ENCODE assay signal across 8 cellular contexts in genomic region chr7:88927-89921, GRCh38.
DNase-seq lines count a peak whose midpoint lies in the region; ATAC-seq and TF ChIP-seq lines count a peak whose summit lies in the region.

No MANE protein-coding gene starts in this region.

- H3K4me1 Mint-ChIP-seq in activated T-helper 17 cell treated with anti-CD3 and anti-CD28 coated beads, Interleukin-2, amount 50 U/mL, for 72 hours, result peaks cover 14% of the 10 kb centered on the region
- H3K4me1 Mint-ChIP-seq in immature natural killer cell, result peaks cover 14 to 17% of the 10 kb centered on the region in 2 donors

- peaks cover 30% of the 10 kb centered on the region for H3K4me1 ChIP-seq in left ventricle myocardium inferior

- peak; percentile 7 to 76 for DNase-seq in HL-60 (ENCODE audit: low read depth in 1 of 2, low spot score in 1 of 2)
- peak; percentile 52 for DNase-seq in left ventricle myocardium inferior
- DNase-seq in stimulated activated naive CD8-positive, alpha-beta T cell treated with anti-CD3 and anti-CD28 coated beads, Interleukin-15, Interleukin-2, amounts not matched to agents 100 U/mL and 50 U/mL, for 24 hours, result peak; percentile 27
- no peak for DNase-seq in NCI-H2081 treated with DMSO at 0.1 percent for 48 hours (lab: John Stamatoyannopoulos, UW)
- DNase-seq in immature natural killer cell, result no peak

- peak; percentile 86 for ATAC-seq in activated T-helper 17 cell treated with anti-CD3 and anti-CD28 coated beads, Interleukin-2, amount 50 U/mL, for 72 hours (replicated peaks)
- peak; percentile 62 for ATAC-seq in stimulated activated naive CD8-positive, alpha-beta T cell treated with anti-CD3 and anti-CD28 coated beads, Interleukin-15, Interleukin-2, amounts not matched to agents 100 U/mL and 50 U/mL, for 24 hours
- ATAC-seq in HG03139 (IDR thresholded peaks at IDR 0.05; ENCODE audit: unreplicated experiment) (no peak), HG03097 (IDR thresholded peaks at IDR 0.05; ENCODE audit: low FRiP score, unreplicated experiment) (no peak)

- no peak overlapping the region for H3K4me3 ChIP-seq in HL-60 (replicated peaks; ENCODE audit: insufficient read depth, low read length)
- H3K4me3 ChIP-seq in left ventricle myocardium inferior, result no peak overlapping the region

- H3K4me3 Mint-ChIP-seq in activated T-helper 17 cell treated with anti-CD3 and anti-CD28 coated beads, Interleukin-2, amount 50 U/mL, for 72 hours, result no peak overlapping the region
- H3K4me3 Mint-ChIP-seq in immature natural killer cell, result no peak overlapping the region

- no peak overlapping the region for H3K27ac Mint-ChIP-seq in activated T-helper 17 cell treated with anti-CD3 and anti-CD28 coated beads, Interleukin-2, amount 50 U/mL, for 72 hours
- H3K27ac Mint-ChIP-seq in immature natural killer cell, result peak overlapping the region in 1 of 6 donors; percentile 65

- intact Hi-C loops in left ventricle myocardium inferior (cut with micrococcal nuclease), result no loop called here

- no peaks in the 10 kb centered on the region for H3K9me3 Mint-ChIP-seq in activated T-helper 17 cell treated with anti-CD3 and anti-CD28 coated beads, Interleukin-2, amount 50 U/mL, for 72 hours
- H3K9me3 Mint-ChIP-seq in immature natural killer cell, result peaks cover 0 to 1% (median 0%) of the 10 kb centered on the region in 6 donors

- TF ChIP-seq CTCF in HL-60 (IDR thresholded peaks at IDR 0.05; ENCODE audit: insufficient read depth, low read length), result no peak
- no peak for TF ChIP-seq CTCF in left ventricle myocardium inferior (IDR thresholded peaks at IDR 0.05; ENCODE audit: borderline replicate concordance)

- peaks cover 4% of the 10 kb centered on the region for H3K27me3 Mint-ChIP-seq in activated T-helper 17 cell treated with anti-CD3 and anti-CD28 coated beads, Interleukin-2, amount 50 U/mL, for 72 hours
- peaks cover 0 to 4% (median 1%) of the 10 kb centered on the region in 3 donors for H3K27me3 Mint-ChIP-seq in immature natural killer cell (ENCODE audit: low read depth in 3 of 3)

- H3K27ac ChIP-seq in HL-60 (replicated peaks), result no peak overlapping the region
- peak overlapping the region; percentile 43 for H3K27ac ChIP-seq in left ventricle myocardium inferior (replicated peaks)

- H3K27me3 ChIP-seq in HL-60 (ENCODE audit: insufficient read depth, poor library complexity, severe bottlenecking) (no peaks in the 10 kb centered on the region), left ventricle myocardium inferior (ENCODE audit: low read depth) (peaks cover 32% of the 10 kb centered on the region)

- H3K36me3 Mint-ChIP-seq in activated T-helper 17 cell treated with anti-CD3 and anti-CD28 coated beads, Interleukin-2, amount 50 U/mL, for 72 hours (ENCODE audit: low read depth), result no peaks in the 10 kb centered on the region
- H3K36me3 Mint-ChIP-seq in immature natural killer cell, result no peaks in the 10 kb centered on the region

- no peaks in the 10 kb centered on the region for H3K36me3 ChIP-seq in left ventricle myocardium inferior

- H3K9me3 ChIP-seq in left ventricle myocardium inferior (replicated peaks), result no peaks in the 10 kb centered on the region

Comparison
In these comparisons a context has a peak if more than half of its experiments do, and no peak if none do; other contexts are left out.
1. DNase-seq: peak in HL-60 (2 of 2), left ventricle myocardium inferior (single experiment) and stimulated activated naive CD8-positive, alpha-beta T cell treated with anti-CD3 and anti-CD28 coated beads, Interleukin-15, Interleukin-2, amounts not matched to agents 100 U/mL and 50 U/mL, for 24 hours (single experiment); none in NCI-H2081 treated with DMSO at 0.1 percent for 48 hours (single experiment) and immature natural killer cell (0 of 3).
2. ATAC-seq: peak in activated T-helper 17 cell treated with anti-CD3 and anti-CD28 coated beads, Interleukin-2, amount 50 U/mL, for 72 hours (single experiment) and stimulated activated naive CD8-positive, alpha-beta T cell treated with anti-CD3 and anti-CD28 coated beads, Interleukin-15, Interleukin-2, amounts not matched to agents 100 U/mL and 50 U/mL, for 24 hours (single experiment); none in HG03139 (single experiment) and HG03097 (single experiment).